2 cellular contexts compared by ENCODE assay signal in genomic region chr5:74864823-74865222, GRCh38.
TF ChIP-seq lines count a peak whose summit lies in the region.

No MANE protein-coding gene starts in this region.

TF ChIP-seq in HEK293, 187 proteins besides CTCF, POLR2A, EP300 and RAD21 (continued from another document):
- TF ChIP-seq ZBTB11 (tag by site-specific recombination; conservative IDR thresholded peaks at IDR 0.05; ENCODE audit: low read depth) (no peak), ZEB2 (tag by site-specific recombination; IDR thresholded peaks at IDR 0.05) (peak; percentile 22; the same call in 1 of the 2 replicates), YY1 (tag by site-specific recombination; IDR thresholded peaks at IDR 0.05) (no peak), PRDM6 (tag by site-specific recombination; IDR thresholded peaks at IDR 0.05) (peak; percentile 90)

TF ChIP-seq in HepG2, 621 proteins besides CTCF, POLR2A, EP300 and RAD21 (continued from another document):
- peak in 1 of 2 experiments; percentile 85; a peak in 2 of 4 replicates for TF ChIP-seq ATF4 (CRISPR knock-in tag; IDR thresholded peaks at IDR 0.05)
- peak; percentile 18 for TF ChIP-seq TEAD3 (CRISPR knock-in tag; optimal IDR thresholded peaks at IDR 0.05; ENCODE audit: borderline replicate concordance)
- TF ChIP-seq SOX6 (IDR thresholded peaks at IDR 0.05), result no peak
- TF ChIP-seq SOX6 (CRISPR knock-in tag; IDR thresholded peaks at IDR 0.05), result peak; percentile 42; the same call in 1 of the 2 replicates
- peak; percentile 47; the same call in 1 of the 2 replicates for TF ChIP-seq ATF3 (CRISPR knock-in tag; IDR thresholded peaks at IDR 0.05)
- TF ChIP-seq ZNF639 (CRISPR knock-in tag; conservative IDR thresholded peaks at IDR 0.05), result no peak
- no peak for TF ChIP-seq ZNF441 (CRISPR knock-in tag; IDR thresholded peaks at IDR 0.05; ENCODE audit: borderline replicate concordance)
- no peak for TF ChIP-seq TERF1 (CRISPR knock-in tag; IDR thresholded peaks at IDR 0.05)
- TF ChIP-seq ZNF792 (CRISPR knock-in tag; IDR thresholded peaks at IDR 0.05), result peak; percentile 45; the same call in 1 of the 2 replicates
- TF ChIP-seq GABPA (IDR thresholded peaks at IDR 0.05; ENCODE audit: low read depth, low read length), result no peak
- no peak for TF ChIP-seq GABPA (CRISPR knock-in tag; IDR thresholded peaks at IDR 0.05; ENCODE audit: low read depth)
- TF ChIP-seq ZGPAT (CRISPR knock-in tag; IDR thresholded peaks at IDR 0.05), result peak; percentile 15; the same call in 1 of the 2 replicates
- no peak for TF ChIP-seq HOXA5 (CRISPR knock-in tag; IDR thresholded peaks at IDR 0.05)
- TF ChIP-seq MLLT10 (CRISPR knock-in tag; IDR thresholded peaks at IDR 0.05), result 0 out of 2 replicates have a peak, but pooled peaks have one; percentile 49
- 0 out of 2 replicates have a peak, but pooled peaks have one; percentile 44 for TF ChIP-seq KLF6 (CRISPR knock-in tag; IDR thresholded peaks at IDR 0.05)
- no peak for TF ChIP-seq MZF1 (CRISPR knock-in tag; IDR thresholded peaks at IDR 0.05; ENCODE audit: borderline replicate concordance)
- TF ChIP-seq RARA (CRISPR knock-in tag; IDR thresholded peaks at IDR 0.05), result peak; percentile 32; the same call in 1 of the 2 replicates
- TF ChIP-seq ATF2 (CRISPR knock-in tag; IDR thresholded peaks at IDR 0.05), result peak; percentile 30; the same call in 1 of the 2 replicates
- TF ChIP-seq SMC3 (IDR thresholded peaks at IDR 0.05; ENCODE audit: low read length), result peak; percentile 30; the same call in 1 of the 2 replicates
- no peak for TF ChIP-seq TRIM22 (IDR thresholded peaks at IDR 0.05)
- 0 out of 2 replicates have a peak, but pooled peaks have one; percentile 5 for TF ChIP-seq TGIF2 (CRISPR knock-in tag; IDR thresholded peaks at IDR 0.05)
- TF ChIP-seq ZNF800 (CRISPR knock-in tag; IDR thresholded peaks at IDR 0.05), result peak; percentile 24; the same call in 1 of the 2 replicates
- peak; percentile 26; the same call in 1 of the 2 replicates for TF ChIP-seq ARID3A (IDR thresholded peaks at IDR 0.05; ENCODE audit: low read depth, low read length)
- TF ChIP-seq FOSL2 (CRISPR knock-in tag; IDR thresholded peaks at IDR 0.05), result peak; percentile 25; the same call in 1 of the 2 replicates
- TF ChIP-seq FOXP4 (CRISPR knock-in tag; IDR thresholded peaks at IDR 0.05), result peak; percentile 57; the same call in 1 of the 2 replicates
- no peak; the same call in 1 of the 2 replicates for TF ChIP-seq MYC (CRISPR knock-in tag; IDR thresholded peaks at IDR 0.05; ENCODE audit: borderline replicate concordance)
- TF ChIP-seq KMT2A (CRISPR knock-in tag; IDR thresholded peaks at IDR 0.05), result peak; percentile 21
- TF ChIP-seq POLR2AphosphoS5 (IDR thresholded peaks at IDR 0.05; ENCODE audit: low read depth, low read length), result no peak
- TF ChIP-seq ZNF20 (CRISPR knock-in tag; IDR thresholded peaks at IDR 0.05), result no peak
- peak; percentile 50; the same call in 1 of the 2 replicates for TF ChIP-seq MBD4 (IDR thresholded peaks at IDR 0.05; ENCODE audit: borderline replicate concordance, low read length)
- peak; percentile 39; the same call in 1 of the 2 replicates for TF ChIP-seq YEATS4 (CRISPR knock-in tag; IDR thresholded peaks at IDR 0.05; ENCODE audit: borderline replicate concordance)
- TF ChIP-seq ZNF331 (CRISPR knock-in tag; IDR thresholded peaks at IDR 0.05), result peak; percentile 11; the same call in 1 of the 2 replicates
- TF ChIP-seq TEF (CRISPR knock-in tag; IDR thresholded peaks at IDR 0.05), result peak; percentile 97
- no peak for TF ChIP-seq ZNF747 (CRISPR knock-in tag; IDR thresholded peaks at IDR 0.05; ENCODE audit: borderline replicate concordance)
- no peak for TF ChIP-seq RBFOX2 (IDR thresholded peaks at IDR 0.05; ENCODE audit: low read depth, low read length)
- no peak for TF ChIP-seq ZNF709 (CRISPR knock-in tag; IDR thresholded peaks at IDR 0.05)
- peak; percentile 56; the same call in 1 of the 2 replicates for TF ChIP-seq FOXJ3 (CRISPR knock-in tag; IDR thresholded peaks at IDR 0.05; ENCODE audit: borderline replicate concordance)
- TF ChIP-seq ZNF691 (CRISPR knock-in tag; IDR thresholded peaks at IDR 0.05; ENCODE audit: borderline replicate concordance, low read depth), result no peak
